ENCODE assay signal across 30 cellular contexts in genomic region chr16:81371106-81371505, GRCh38.
"Had no signal": no experiment of that assay in that cellular context is flagged by ENCODE, and none has a peak within 500 bp of the region (broad histone marks: within the 10 kb centered on the region; RNA-seq: fewer than 3 reads in every experiment).

No MANE protein-coding gene starts in this region.

- FAIRE-seq: kidney, pancreas had no signal

- H3K9me3 ChIP-seq: body of pancreas, gastroesophageal sphincter, pancreas, prostate gland, vagina had no signal

- DNase-seq: activated B cell treated with CpG ODN at 0.5 μM for 24 hours; activated CD8-positive, alpha-beta memory T cell treated with anti-CD3 and anti-CD28 coated beads, Interleukin-2, amount 10 ng/mL, durations not matched to agents 7 days and 5 days; activated CD8-positive, alpha-beta T cell treated with anti-CD3 and anti-CD28 coated beads, Interleukin-2, amount 10 ng/mL, durations not matched to agents 7 days and 5 days; activated naive CD4-positive, alpha-beta T cell; activated T-cell treated with anti-CD3 and anti-CD28 coated beads, Interleukin-2, amount 50 U/mL, for 48 hours; aorta; body of pancreas; dorsolateral prefrontal cortex; effector memory CD4-positive, alpha-beta T cell; erythroblast; head of caudate nucleus; hippocampal formation; kidney; left colon; midbrain; naive thymus-derived CD8-positive, alpha-beta T cell; nucleus accumbens; pancreas; retina; stimulated activated CD4-positive, alpha-beta T cell treated with anti-CD3 and anti-CD28 coated beads, Interleukin-12 subunit alpha, Interleukin-12 subunit beta, amount 100 ng/mL, for 4 hours; stimulated activated CD4-positive, alpha-beta T cell treated with anti-CD3 and anti-CD28 coated beads, Interleukin-4, amount 100 ng/mL, for 1 hour; substantia nigra; T-cell had no signal

- ATAC-seq: activated CD8-positive, alpha-beta memory T cell treated with anti-CD3 and anti-CD28 coated beads, Interleukin-2, amount 10 ng/mL, durations not matched to agents 7 days and 5 days; activated CD8-positive, alpha-beta T cell treated with anti-CD3 and anti-CD28 coated beads, Interleukin-2, amount 10 ng/mL, durations not matched to agents 7 days and 5 days; body of pancreas; gastroesophageal sphincter; left colon; naive thymus-derived CD8-positive, alpha-beta T cell; pancreas; sciatic nerve; T-cell had no signal

- H3K36me3 ChIP-seq: pancreas had no signal

- H3K27me3 ChIP-seq: body of pancreas, cardiac muscle cell, dorsolateral prefrontal cortex, gastroesophageal sphincter, pancreas, vagina had no signal

- H3K4me3 ChIP-seq: body of pancreas, cardiac muscle cell, coronary artery, dorsolateral prefrontal cortex, gastroesophageal sphincter, pancreas, prostate gland, skin epidermis, vagina had no signal
